Comparison of ENCODE assay signal across 8 cellular contexts in genomic region chr1:20233394-20233793, GRCh38. TPM values are rescaled to one million over a fixed set of nuclear protein-coding genes. Genes with fewer than 3 reads are reported as not detected.
A peak's percentile ranks its signal among the peaks of the same experiment; 100 is the strongest.
DNase-seq lines count a peak whose midpoint lies in the region; ATAC-seq and TF ChIP-seq lines count a peak whose summit lies in the region.

No MANE protein-coding gene starts in this region.

- peaks cover 19 to 38% of the 10 kb centered on the region in 2 donors for H3K27me3 Mint-ChIP-seq in CD4-positive, alpha-beta memory T cell
- no peaks in the 10 kb centered on the region; the same call in 1 of the 2 replicates for H3K27me3 Mint-ChIP-seq in WTC11 (ENCODE audit: low read depth)

- no peaks in the 10 kb centered on the region for H3K36me3 Mint-ChIP-seq in CD4-positive, alpha-beta memory T cell
- no peaks in the 10 kb centered on the region for H3K36me3 Mint-ChIP-seq in WTC11

- CTCF ChIA-PET in CD4-positive, alpha-beta memory T cell (lab: Charles Lee; ENCODE audit: partially characterized antibody): interaction anchor here (0.8 to 2.0 kb wide), 6 partner anchors 9 to 261 kb away, joined by 3 to 7 read pairs (median 3); no protein-coding TSS in a partner anchor
- CTCF ChIA-PET in WTC11 (lab: Charles Lee): interaction anchor here (0.9 to 2.3 kb wide), 3 partner anchors 20 to 118 kb away, joined by 3 to 17 read pairs (median 5); no protein-coding TSS in a partner anchor

- 23% methylated on average over 3 of the region's 3 CpGs for WGBS in right lobe of liver (ENCODE audit: insufficient coverage, low coverage, low lambda C conversion rate, missing lambda C conversion rate)

- POLR2A ChIA-PET in CD4-positive, alpha-beta memory T cell (lab: Charles Lee; ENCODE audit: partially characterized antibody): no interaction called here
- POLR2A ChIA-PET in WTC11 (lab: Charles Lee): no interaction called here

- H3K4me2 ChIP-seq in KMS-11: no peak overlapping the region

- no peaks in the 10 kb centered on the region for H3K9me3 ChIP-seq in CD4-positive, alpha-beta memory T cell (ENCODE audit: control insufficient read depth in 1 of 2, low read length in 2 of 2)
- H3K9me3 ChIP-seq in right lobe of liver: no peaks in the 10 kb centered on the region

- no peak overlapping the region for H3K27ac Mint-ChIP-seq in CD4-positive, alpha-beta memory T cell
- no peak overlapping the region for H3K27ac Mint-ChIP-seq in WTC11

- H3K79me2 ChIP-seq in KMS-11 (ENCODE audit: insufficient read depth, low read depth): no peaks in the 10 kb centered on the region

- no peak overlapping the region for H3K27ac ChIP-seq in CD4-positive, alpha-beta memory T cell (ENCODE audit: low read depth, low read length)
- H3K27ac ChIP-seq in KMS-11 (no peak overlapping the region), right lobe of liver (no peak overlapping the region)

- TF ChIP-seq CTCF in KMS-11 (conservative IDR thresholded peaks at IDR 0.05; ENCODE audit: low read depth, low read length) (peak; percentile 23; the same call in 1 of the 2 replicates), WTC11 (IDR thresholded peaks at IDR 0.05) (no peak), right lobe of liver (IDR thresholded peaks at IDR 0.05) (peak; percentile 29 to 34 (median 30))

- no peak overlapping the region for H2AFZ ChIP-seq in KMS-11 (ENCODE audit: low read depth)

- H3K36me3 ChIP-seq in CD4-positive, alpha-beta memory T cell (ENCODE audit: insufficient read depth, low read length): no peaks in the 10 kb centered on the region
- H3K36me3 ChIP-seq in KMS-11 (ENCODE audit: insufficient read depth) (no peaks in the 10 kb centered on the region), right lobe of liver (no peaks in the 10 kb centered on the region)

- no peaks in the 10 kb centered on the region for H3K4me1 Mint-ChIP-seq in CD4-positive, alpha-beta memory T cell
- H3K4me1 Mint-ChIP-seq in WTC11: peaks cover 28% of the 10 kb centered on the region

- no peaks in the 10 kb centered on the region for H3K4me1 ChIP-seq in CD4-positive, alpha-beta memory T cell (ENCODE audit: insufficient read depth, low read length)
- no peaks in the 10 kb centered on the region for H3K4me1 ChIP-seq in KMS-11 (ENCODE audit: low read depth, poor library complexity, severe bottlenecking)
- no peaks in the 10 kb centered on the region for H3K4me1 ChIP-seq in right lobe of liver

- ATAC-seq in WTC11: peak; percentile 57
- peak; percentile 22 to 39 (median 33) for ATAC-seq in right lobe of liver
- no peak for ATAC-seq in HG03025 (IDR thresholded peaks at IDR 0.05; ENCODE audit: low FRiP score, unreplicated experiment)
- ATAC-seq in HG03342 (IDR thresholded peaks at IDR 0.05; ENCODE audit: unreplicated experiment): no peak
- no peak for ATAC-seq in HG02884 (IDR thresholded peaks at IDR 0.05; ENCODE audit: unreplicated experiment)

- peak in 3 of 5 donors; percentile 14 to 22 (median 19) for DNase-seq in CD4-positive, alpha-beta memory T cell
- no peak for DNase-seq in WTC11 (ENCODE audit: low spot score)
- no peak for DNase-seq in right lobe of liver
- DNase-seq in retina: no peak

- no peaks in the 10 kb centered on the region for H3K27me3 ChIP-seq in CD4-positive, alpha-beta memory T cell (ENCODE audit: insufficient read depth, low read length)
- H3K27me3 ChIP-seq in KMS-11 (ENCODE audit: insufficient read depth, low read depth) (peaks cover 47% of the 10 kb centered on the region), right lobe of liver (no peaks in the 10 kb centered on the region)

- H3K9me3 Mint-ChIP-seq in CD4-positive, alpha-beta memory T cell: peaks cover 0 to 2% (median 0%) of the 10 kb centered on the region in 8 donors
- H3K9me3 Mint-ChIP-seq in WTC11: no peaks in the 10 kb centered on the region

- H4K20me1 ChIP-seq in KMS-11 (ENCODE audit: insufficient read depth): no peaks in the 10 kb centered on the region

- H3K9ac ChIP-seq in KMS-11: no peak overlapping the region

- H3K4me3 ChIP-seq in CD4-positive, alpha-beta memory T cell (ENCODE audit: low read length in 2 of 2): no peak overlapping the region
- no peak overlapping the region for H3K4me3 ChIP-seq in KMS-11 (IDR thresholded peaks at IDR 0.05; ENCODE audit: insufficient read depth, low read depth, low read length)
- no peak overlapping the region for H3K4me3 ChIP-seq in right lobe of liver

- intact Hi-C loops in CD4-positive, alpha-beta memory T cell (cut with micrococcal nuclease): loop anchor here (1.0 kb wide), 1 partner anchor 260 kb away; no protein-coding TSS in a partner anchor
- intact Hi-C loops in right lobe of liver (cut with DNase I): no loop called here

- H3K4me3 Mint-ChIP-seq in CD4-positive, alpha-beta memory T cell: no peak overlapping the region
- H3K4me3 Mint-ChIP-seq in WTC11: no peak overlapping the region

- TF ChIP-seq POLR2A in right lobe of liver (IDR thresholded peaks at IDR 0.05): no peak

TF ChIP-seq in WTC11, 78 proteins besides CTCF, POLR2A, EP300 and RAD21:
- TF ChIP-seq TEAD4 (CRISPR knock-in tag; IDR thresholded peaks at IDR 0.05): no peak
- no peak for TF ChIP-seq NFYB (CRISPR knock-in tag; conservative IDR thresholded peaks at IDR 0.05; ENCODE audit: low read depth)
- TF ChIP-seq CDX4 (CRISPR knock-in tag; IDR thresholded peaks at IDR 0.05; ENCODE audit: borderline replicate concordance): no peak
- TF ChIP-seq ERG (CRISPR knock-in tag; IDR thresholded peaks at IDR 0.05): no peak
- no peak for TF ChIP-seq ESRRA (CRISPR knock-in tag; IDR thresholded peaks at IDR 0.05; ENCODE audit: borderline replicate concordance)
- TF ChIP-seq ZNF317 (CRISPR knock-in tag; IDR thresholded peaks at IDR 0.05; ENCODE audit: borderline replicate concordance, low read depth): no peak
- no peak for TF ChIP-seq OVOL2 (CRISPR knock-in tag; IDR thresholded peaks at IDR 0.05; ENCODE audit: borderline replicate concordance)
- no peak for TF ChIP-seq ELF4 (CRISPR knock-in tag; IDR thresholded peaks at IDR 0.05; ENCODE audit: low read depth)
- TF ChIP-seq PREB (CRISPR knock-in tag; IDR thresholded peaks at IDR 0.05; ENCODE audit: borderline replicate concordance): no peak
- no peak for TF ChIP-seq CBFB (CRISPR knock-in tag; IDR thresholded peaks at IDR 0.05; ENCODE audit: low read depth)
- TF ChIP-seq SMAD4 (CRISPR knock-in tag; IDR thresholded peaks at IDR 0.05): no peak
- TF ChIP-seq ATF1 (CRISPR knock-in tag; IDR thresholded peaks at IDR 0.05): no peak

RNA-seq across cellular contexts. Expression of gene PLA2G2C, which starts 47.1 kb away (rescaled TPM):
- not detected for total RNA-seq in CD4-positive, alpha-beta memory T cell
- not detected for polyA plus RNA-seq in CD4-positive, alpha-beta memory T cell
- total RNA-seq in WTC11 (2021): not detected in 3 replicates
- total RNA-seq in right lobe of liver: not detected

RNA-seq across cellular contexts. Expression of gene UBXN10, which starts 47.5 kb away (rescaled TPM):
- total RNA-seq in CD4-positive, alpha-beta memory T cell: under 1 TPM; 0.06 to 0.08 TPM
- under 1 TPM; 0.69 to 0.78 TPM for polyA plus RNA-seq in CD4-positive, alpha-beta memory T cell
- total RNA-seq in WTC11 (2021): 0.52 to 0.76 TPM (median 0.71 TPM) in 3 replicates
- 1 to 10 TPM in 4 of 6 experiments, under 1 TPM in 2; 0.35 to 2.5 (median 1.8) TPM for total RNA-seq in right lobe of liver

RNA-seq across cellular contexts. Expression of gene VWA5B1, which starts 57.3 kb away (rescaled TPM):
- under 1 TPM in 1 of 2 experiments, not detected in 1; 0.17 TPM for total RNA-seq in CD4-positive, alpha-beta memory T cell
- under 1 TPM in 1 of 2 donors, not detected in 1; 0.11 TPM for polyA plus RNA-seq in CD4-positive, alpha-beta memory T cell
- 1.1 to 1.5 TPM (median 1.4 TPM) in 3 replicates for total RNA-seq in WTC11 (2021)
- total RNA-seq in right lobe of liver: not detected

Comparison
In these comparisons a context has a peak if more than half of its experiments do, and no peak if none do; other contexts are left out.
1. DNase-seq: peak in CD4-positive, alpha-beta memory T cell (3 of 5); none in WTC11 (single experiment), right lobe of liver (0 of 3) and retina (single experiment).
2. ATAC-seq: peak in WTC11 (single experiment) and right lobe of liver (4 of 4); none in HG03025 (single experiment), HG03342 (single experiment) and HG02884 (single experiment).